In genomic region chr1:150268342-150268705, GRCh38 we compare ENCODE assay signal across 8 cellular contexts. TPM values are rescaled to one million over a fixed set of nuclear protein-coding genes. Genes with fewer than 3 reads are reported as not detected.
A peak's percentile ranks its signal among the peaks of the same experiment; 100 is the strongest.
DNase-seq lines count a peak whose midpoint lies in the region; ATAC-seq, FAIRE-seq and TF ChIP-seq lines count a peak whose summit lies in the region.

No MANE protein-coding gene starts in this region.

- H3K27me3 Mint-ChIP-seq in brain, result peaks cover 10% of the 10 kb centered on the region

- ATAC-seq in HG02759 (IDR thresholded peaks at IDR 0.05; ENCODE audit: unreplicated experiment) (peak; percentile 21), GM19395 (IDR thresholded peaks at IDR 0.05; ENCODE audit: unreplicated experiment) (no peak)

- H3K4me3 ChIP-seq in kidney (ENCODE audit: low read length in 2 of 2), result peak overlapping the region; percentile 75 to 76

- no peaks in the 10 kb centered on the region for H3K9me3 Mint-ChIP-seq in brain

- H3K4me1 ChIP-seq in kidney (ENCODE audit: control insufficient read depth in 1 of 2, insufficient read depth in 1 of 2, low read depth in 1 of 2, low read length in 2 of 2), result peaks cover 9 to 17% of the 10 kb centered on the region in 2 donors

- peak overlapping the region; percentile 97 to 99 (median 98) for H3K27ac Mint-ChIP-seq in brain

- TF ChIP-seq CTCF in brain (conservative IDR thresholded peaks at IDR 0.05), result no peak
- no peak for TF ChIP-seq CTCF in kidney (IDR thresholded peaks at IDR 0.05; ENCODE audit: borderline replicate concordance, extremely low read depth, insufficient read depth)

- H3K27ac ChIP-seq in kidney (ENCODE audit: low read depth in 2 of 2, low read length in 2 of 2), result peak overlapping the region; percentile 93

- peak overlapping the region; percentile 91 to 94 (median 92) for H3K4me3 Mint-ChIP-seq in brain

- H3K9ac ChIP-seq in kidney (ENCODE audit: low read length in 2 of 2), result peak overlapping the region; percentile 93 to 94

- peaks cover 54% of the 10 kb centered on the region for H3K4me1 Mint-ChIP-seq in brain

- peaks cover 21% of the 10 kb centered on the region for H3K36me3 Mint-ChIP-seq in brain

- DNase-seq in ELR (ENCODE audit: low read depth) (peak; percentile 64), T follicular helper cell (ENCODE audit: low read depth) (peak; percentile 31), kidney (peak; percentile 79), NCI-H748 treated with DMSO at 0.1 percent for 48 hours (lab: John Stamatoyannopoulos, UW) (no peak)
- DNase-seq in stimulated activated CD4-positive, alpha-beta T cell treated with anti-CD3 and anti-CD28 coated beads, Interleukin-2, amount 100 ng/mL, for 48 hours, result peak; percentile 17 to 18

- peaks cover 16 to 25% of the 10 kb centered on the region in 2 donors for H3K36me3 ChIP-seq in kidney (ENCODE audit: control insufficient read depth in 1 of 2, insufficient read depth in 2 of 2, low read length in 2 of 2)

- no peak for FAIRE-seq in kidney (lab: Jason Lieb, UNC)

- no peaks in the 10 kb centered on the region for H3K9me3 ChIP-seq in kidney (ENCODE audit: control insufficient read depth in 1 of 2, low read length in 2 of 2)

- intact Hi-C loops in kidney (cut with DNase I), result no loop called here

RNA-seq across cellular contexts. Expression of gene APH1A, which starts 0.5 kb away (rescaled TPM):
- polyA plus RNA-seq in brain (ENCODE audit: insufficient read depth, low read depth, low replicate concordance) (179 TPM), kidney (ENCODE audit: insufficient read depth, low read depth, low replicate concordance) (116 TPM)
- total RNA-seq in kidney, result 147 TPM

RNA-seq across cellular contexts. Expression of gene C1orf54, which starts 4.3 kb away (rescaled TPM):
- polyA plus RNA-seq in brain (ENCODE audit: insufficient read depth, low read depth, low replicate concordance) (13.0 TPM), kidney (ENCODE audit: insufficient read depth, low read depth, low replicate concordance) (67.2 TPM)
- 17.1 TPM for total RNA-seq in kidney

RNA-seq across cellular contexts. Expression of gene CA14, which starts 10.8 kb away (rescaled TPM):
- 18.1 TPM for polyA plus RNA-seq in brain (ENCODE audit: insufficient read depth, low read depth, low replicate concordance)
- 0.35 TPM for total RNA-seq in kidney
- 0.41 TPM for polyA plus RNA-seq in kidney (ENCODE audit: insufficient read depth, low read depth, low replicate concordance)

RNA-seq across cellular contexts. Expression of gene CIART, which starts 14.0 kb away (rescaled TPM):
- 32.5 TPM for polyA plus RNA-seq in brain (ENCODE audit: insufficient read depth, low read depth, low replicate concordance)
- total RNA-seq in kidney, result 8.8 TPM
- polyA plus RNA-seq in kidney (ENCODE audit: insufficient read depth, low read depth, low replicate concordance), result 9.1 TPM

RNA-seq across cellular contexts. Expression of gene MRPS21, which starts 25.3 kb away (rescaled TPM):
- polyA plus RNA-seq in brain (ENCODE audit: insufficient read depth, low read depth, low replicate concordance) (95.8 TPM), kidney (ENCODE audit: insufficient read depth, low read depth, low replicate concordance) (134 TPM)
- total RNA-seq in kidney, result 71.7 TPM

Comparison
In these comparisons a context has a peak if more than half of its experiments do, and no peak if none do; other contexts are left out.
1. RNA of gene CA14, which starts 10.8 kb away (polyA plus RNA-seq): 18.1 TPM in brain (single experiment); 0.41 TPM in kidney (single experiment); every median in the first group is over 10 times any median in the second.